9 cellular contexts compared by ENCODE assay signal in genomic region chr21:43345746-43346409, GRCh38.
DNase-seq lines count a peak whose midpoint lies in the region; ATAC-seq and TF ChIP-seq lines count a peak whose summit lies in the region.
"Had no signal": no experiment of that assay in that cellular context is flagged by ENCODE, and none has a peak within 500 bp of the region (broad histone marks: within the 10 kb centered on the region; RNA-seq: fewer than 3 reads in every experiment).

No MANE protein-coding gene starts in this region.

- no peak overlapping the region for H3K4me3 Mint-ChIP-seq in activated CD4-positive, alpha-beta T cell treated with anti-CD3 and anti-CD28 coated beads, Interleukin-2, amount 10 ng/mL, durations not matched to agents 7 days and 5 days

- H3K36me3 ChIP-seq in WERI-Rb-1: no peaks in the 10 kb centered on the region

- H3K36me3 Mint-ChIP-seq in activated CD4-positive, alpha-beta T cell treated with anti-CD3 and anti-CD28 coated beads, Interleukin-2, amount 10 ng/mL, durations not matched to agents 7 days and 5 days (ENCODE audit: low read depth): no peaks in the 10 kb centered on the region

- H3K9me3 ChIP-seq in WERI-Rb-1 (ENCODE audit: severe bottlenecking): no peaks in the 10 kb centered on the region

- no peak for TF ChIP-seq CTCF in WERI-Rb-1 (IDR thresholded peaks at IDR 0.05; ENCODE audit: low read depth, low read length)

- peaks cover 2% of the 10 kb centered on the region for H3K4me1 Mint-ChIP-seq in activated CD4-positive, alpha-beta T cell treated with anti-CD3 and anti-CD28 coated beads, Interleukin-2, amount 10 ng/mL, durations not matched to agents 7 days and 5 days

- H3K27me3 Mint-ChIP-seq in activated CD4-positive, alpha-beta T cell treated with anti-CD3 and anti-CD28 coated beads, Interleukin-2, amount 10 ng/mL, durations not matched to agents 7 days and 5 days: no peaks in the 10 kb centered on the region

- no peak overlapping the region for H3K27ac ChIP-seq in WERI-Rb-1

- H3K27ac Mint-ChIP-seq in activated CD4-positive, alpha-beta T cell treated with anti-CD3 and anti-CD28 coated beads, Interleukin-2, amount 10 ng/mL, durations not matched to agents 7 days and 5 days: peak overlapping the region; percentile 54

- CTCF ChIA-PET in activated CD4-positive, alpha-beta T cell treated with anti-CD3 and anti-CD28 coated beads, Interleukin-2, amount 10 ng/mL, durations not matched to agents 7 days and 5 days (lab: Charles Lee): no interaction called here

- POLR2A ChIA-PET in activated CD4-positive, alpha-beta T cell treated with anti-CD3 and anti-CD28 coated beads, Interleukin-2, amount 10 ng/mL, durations not matched to agents 7 days and 5 days (lab: Charles Lee): no interaction called here

- intact Hi-C loops in left cardiac atrium (cut with DNase I): no loop called here

- no peaks in the 10 kb centered on the region for H3K9me3 Mint-ChIP-seq in activated CD4-positive, alpha-beta T cell treated with anti-CD3 and anti-CD28 coated beads, Interleukin-2, amount 10 ng/mL, durations not matched to agents 7 days and 5 days

- H3K27me3 ChIP-seq in WERI-Rb-1 (ENCODE audit: insufficient read depth, low read depth, severe bottlenecking): no peaks in the 10 kb centered on the region

- no peak for ATAC-seq in left cardiac atrium
- ATAC-seq in GM19395 (IDR thresholded peaks at IDR 0.05; ENCODE audit: unreplicated experiment): no peak

- no peak overlapping the region for H3K4me3 ChIP-seq in WERI-Rb-1 (ENCODE audit: low read depth, low read length)

- DNase-seq in activated CD4-positive, alpha-beta T cell treated with anti-CD3 and anti-CD28 coated beads, Interleukin-2, amount 10 ng/mL, durations not matched to agents 7 days and 5 days: no peak
- no peak for DNase-seq in activated CD4-positive, alpha-beta T cell treated with anti-CD3 and anti-CD28 coated beads for 1 hour
- DNase-seq in OCI-M1 (lab: John Stamatoyannopoulos, UW) (peak; percentile 73), dermis blood vessel endothelial cell (peak; percentile 68), WERI-Rb-1 (no peak), left cardiac atrium (no peak)
- peak; percentile 19 to 38 for DNase-seq in stimulated activated CD8-positive, alpha-beta memory T cell treated with anti-CD3 and anti-CD28 coated beads, Interleukin-15, amount 100 ng/mL, for 48 hours (ENCODE audit: low read depth in 2 of 2)
- DNase-seq: NCI-H526 treated with DMSO at 0.1 percent for 48 hours had no signal

Comparison
In these comparisons a context has a peak if more than half of its experiments do, and no peak if none do; other contexts are left out.
1. DNase-seq: peak in OCI-M1 (single experiment), dermis blood vessel endothelial cell (single experiment) and stimulated activated CD8-positive, alpha-beta memory T cell treated with anti-CD3 and anti-CD28 coated beads, Interleukin-15, amount 100 ng/mL, for 48 hours (2 of 2); none in activated CD4-positive, alpha-beta T cell treated with anti-CD3 and anti-CD28 coated beads, Interleukin-2, amount 10 ng/mL, durations not matched to agents 7 days and 5 days (single experiment), activated CD4-positive, alpha-beta T cell treated with anti-CD3 and anti-CD28 coated beads for 1 hour (single experiment), WERI-Rb-1 (single experiment) and left cardiac atrium (single experiment).